9 cellular contexts compared by ENCODE assay signal in genomic region chr2:47437287-47437686, GRCh38. TPM values are rescaled to one million over a fixed set of nuclear protein-coding genes. Genes with fewer than 3 reads are reported as not detected.
DNase-seq lines count a peak whose midpoint lies in the region; FAIRE-seq and TF ChIP-seq lines count a peak whose summit lies in the region.
"Had no signal": no experiment of that assay in that cellular context is flagged by ENCODE, and none has a peak within 500 bp of the region (broad histone marks: within the 10 kb centered on the region; RNA-seq: fewer than 3 reads in every experiment).

No MANE protein-coding gene starts in this region.

- H3K4me3 Mint-ChIP-seq in mesothelial cell of epicardium = no peak overlapping the region
- H3K4me3 Mint-ChIP-seq: central memory CD8-positive, alpha-beta T cell had no signal

- peaks cover 15% of the 10 kb centered on the region for H3K36me3 Mint-ChIP-seq in mesothelial cell of epicardium

- H2AFZ ChIP-seq in Loucy (ENCODE audit: low read length) = no peak overlapping the region

- H4K20me1 ChIP-seq in Loucy (ENCODE audit: insufficient read depth, low read length, poor library complexity, severe bottlenecking) = peaks cover 6% of the 10 kb centered on the region

- no peak overlapping the region for H3K27ac Mint-ChIP-seq in mesothelial cell of epicardium

- DNase-seq in Caki2 (ENCODE audit: low read depth) = peak; percentile 13
- DNase-seq in bronchial epithelial cell (ENCODE audit: low read depth) = peak; percentile 40
- no peak for DNase-seq in mesothelial cell of epicardium (ENCODE audit: low spot score in 2 of 2, unreplicated experiment in 2 of 2)
- DNase-seq in stimulated activated CD4-positive, alpha-beta T cell treated with anti-CD3 and anti-CD28 coated beads, Interleukin-4, amount 100 ng/mL, for 1 hour = no peak
- no peak for DNase-seq in central memory CD4-positive, alpha-beta T cell
- no peak for DNase-seq in GM12892 (ENCODE audit: insufficient read length)
- DNase-seq in SHP77 (lab: John Stamatoyannopoulos, UW) = no peak

- in situ Hi-C loops in Caki2 (cut with HindIII; ENCODE audit: low pct_unique_long_range_greater_than_20kb, low sequenced_read_pairs) = no loop called here

- H3K27me3 Mint-ChIP-seq in mesothelial cell of epicardium (ENCODE audit: low read depth) = no peaks in the 10 kb centered on the region
- H3K27me3 Mint-ChIP-seq: central memory CD8-positive, alpha-beta T cell had no signal

- H3K9me3 Mint-ChIP-seq in mesothelial cell of epicardium = peaks cover 2% of the 10 kb centered on the region
- H3K9me3 Mint-ChIP-seq: central memory CD8-positive, alpha-beta T cell had no signal

- no peak overlapping the region for H3K4me2 ChIP-seq in Loucy (ENCODE audit: low read depth, low read length, poor library complexity, severe bottlenecking)

- no peaks in the 10 kb centered on the region for H3K9me2 ChIP-seq in Loucy (replicated peaks; ENCODE audit: low read depth, low read length)

- no peaks in the 10 kb centered on the region for H3K9me3 ChIP-seq in Loucy (ENCODE audit: insufficient read depth, low read depth, low read length)

- no peaks in the 10 kb centered on the region for H3K4me1 ChIP-seq in Loucy (ENCODE audit: insufficient read depth, low read length, poor library complexity, severe bottlenecking)

- H3K36me3 ChIP-seq in Loucy (ENCODE audit: insufficient read depth, low read length) (peaks cover 20% of the 10 kb centered on the region; the same call in 1 of the 2 replicates), bronchial epithelial cell (ENCODE audit: control insufficient read depth, insufficient read depth, low read length) (no peaks in the 10 kb centered on the region)

- TF ChIP-seq CTCF in Loucy (conservative IDR thresholded peaks at IDR 0.05; ENCODE audit: low read length) (peak; percentile 57), bronchial epithelial cell (IDR thresholded peaks at IDR 0.05; ENCODE audit: insufficient read depth, low read length, severe bottlenecking) (peak; percentile 31), mesothelial cell of epicardium (IDR thresholded peaks at IDR 0.05; ENCODE audit: unreplicated experiment) (peak; percentile 31)

- peaks cover 2% of the 10 kb centered on the region for H3K4me1 Mint-ChIP-seq in mesothelial cell of epicardium
- H3K4me1 Mint-ChIP-seq: central memory CD8-positive, alpha-beta T cell had no signal

- H3K79me2 ChIP-seq in Loucy (ENCODE audit: insufficient read depth, low read length) = no peaks in the 10 kb centered on the region

- H3K9ac ChIP-seq in Loucy (ENCODE audit: low read depth, low read length, poor library complexity, severe bottlenecking) = no peak overlapping the region

- no peak for TF ChIP-seq POLR2A in GM12892 (IDR thresholded peaks at IDR 0.05; ENCODE audit: low read depth, low read length)

- H3F3A ChIP-seq in Loucy (ENCODE audit: low read depth) = no peaks in the 10 kb centered on the region; the same call in 1 of the 2 replicates

- no peak overlapping the region for H3K4me3 ChIP-seq in Loucy (ENCODE audit: low read length, poor library complexity, severe bottlenecking)
- H3K4me3 ChIP-seq in bronchial epithelial cell (ENCODE audit: low read depth, low read length) = no peak overlapping the region

- FAIRE-seq in bronchial epithelial cell (lab: Jason Lieb, UNC) (no peak), GM12892 (lab: Jason Lieb, UNC) (no peak)

- H3K27me3 ChIP-seq in Loucy (ENCODE audit: insufficient read depth, low read length, poor library complexity, severe bottlenecking) = no peaks in the 10 kb centered on the region
- H3K27me3 ChIP-seq in bronchial epithelial cell (ENCODE audit: control insufficient read depth, insufficient read depth, low read length) = no peaks in the 10 kb centered on the region

RNA-seq across cellular contexts. Expression of gene MSH2, which starts 34.3 kb away (rescaled TPM):
- total RNA-seq in Caki2 (2014; rRNA removed; shearing (Covaris generic); ENCODE audit: low replicate concordance) = 29.9 and 34.3 TPM in 2 replicates
- total RNA-seq in bronchial epithelial cell = 7.3 and 10.0 TPM in 2 replicates
- 38.3 to 39.9 TPM (median 39.6 TPM) in 3 replicates for total RNA-seq in mesothelial cell of epicardium
- polyA plus RNA-seq in GM12892 (2012; ENCODE audit: missing spikeins) = 49.6 TPM

Comparison
In these comparisons a context has a peak if more than half of its experiments do, and no peak if none do; other contexts are left out.
1. DNase-seq: peak in Caki2 (single experiment) and bronchial epithelial cell (single experiment); none in mesothelial cell of epicardium (0 of 2), stimulated activated CD4-positive, alpha-beta T cell treated with anti-CD3 and anti-CD28 coated beads, Interleukin-4, amount 100 ng/mL, for 1 hour (single experiment), central memory CD4-positive, alpha-beta T cell (single experiment), GM12892 (single experiment) and SHP77 (0 of 2).
2. Peak in every context shown above with its lines, with median percentiles within 50 percentile points of each other: CTCF ChIP-seq.